ENCODE assay signal across 2 cellular contexts in the genomic region with DNA sequence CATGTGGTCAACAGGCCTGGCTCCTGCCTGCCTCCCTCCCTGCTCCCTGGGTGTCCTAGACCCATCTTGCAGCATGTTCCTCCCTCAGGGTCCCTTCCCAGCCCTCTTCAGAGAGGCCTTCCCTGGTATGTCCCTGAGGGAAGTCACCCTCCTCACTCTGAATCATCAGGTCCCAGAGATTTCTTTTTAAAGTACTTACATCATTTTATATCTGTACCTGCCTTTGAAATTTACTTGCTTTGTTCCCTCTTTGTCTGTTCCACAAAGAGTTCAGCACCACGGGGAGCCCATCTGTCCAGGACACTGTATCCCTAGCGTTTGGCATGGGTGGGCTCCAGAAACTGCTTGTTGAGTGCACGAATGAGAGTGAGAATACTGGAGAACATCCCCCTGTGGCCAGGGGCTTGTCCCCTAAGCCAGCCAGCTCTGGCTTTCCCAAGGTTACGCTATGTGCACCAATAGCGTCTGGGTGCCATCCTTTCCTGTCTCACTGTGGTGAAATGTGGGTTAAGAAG.
TF ChIP-seq lines count a peak whose summit lies in the region.

No MANE protein-coding gene starts in this region.

TF ChIP-seq in IMR-90, 13 proteins besides CTCF, POLR2A, EP300 and RAD21:
- TF ChIP-seq MXI1 (IDR thresholded peaks at IDR 0.05; ENCODE audit: borderline replicate concordance, low read depth, low read length) (no peak), NFE2L2 (IDR thresholded peaks at IDR 0.05; ENCODE audit: low read depth, low read length) (no peak), CEBPB (IDR thresholded peaks at IDR 0.05; ENCODE audit: low read depth, low read length) (no peak), RFX5 (IDR thresholded peaks at IDR 0.05; ENCODE audit: low read depth, low read length) (no peak)
- TF ChIP-seq, protein P1, sequence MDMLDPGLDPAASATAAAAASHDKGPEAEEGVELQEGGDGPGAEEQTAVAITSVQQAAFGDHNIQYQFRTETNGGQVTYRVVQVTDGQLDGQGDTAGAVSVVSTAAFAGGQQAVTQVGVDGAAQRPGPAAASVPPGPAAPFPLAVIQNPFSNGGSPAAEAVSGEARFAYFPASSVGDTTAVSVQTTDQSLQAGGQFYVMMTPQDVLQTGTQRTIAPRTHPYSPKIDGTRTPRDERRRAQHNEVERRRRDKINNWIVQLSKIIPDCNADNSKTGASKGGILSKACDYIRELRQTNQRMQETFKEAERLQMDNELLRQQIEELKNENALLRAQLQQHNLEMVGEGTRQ (IDR thresholded peaks at IDR 0.05; ENCODE audit: low read depth, low read length), result no peak

TF ChIP-seq in HepG2, 621 proteins besides CTCF, POLR2A, EP300 and RAD21:
- TF ChIP-seq TP53 (CRISPR knock-in tag; conservative IDR thresholded peaks at IDR 0.05) (no peak), ZKSCAN1 (IDR thresholded peaks at IDR 0.05; ENCODE audit: low read length) (no peak), KLF15 (CRISPR knock-in tag; IDR thresholded peaks at IDR 0.05; ENCODE audit: borderline replicate concordance) (no peak), TBX2 (CRISPR knock-in tag; IDR thresholded peaks at IDR 0.05; ENCODE audit: borderline replicate concordance) (no peak)
